Comparison of ENCODE assay signal across 8 cellular contexts in the genomic region with DNA sequence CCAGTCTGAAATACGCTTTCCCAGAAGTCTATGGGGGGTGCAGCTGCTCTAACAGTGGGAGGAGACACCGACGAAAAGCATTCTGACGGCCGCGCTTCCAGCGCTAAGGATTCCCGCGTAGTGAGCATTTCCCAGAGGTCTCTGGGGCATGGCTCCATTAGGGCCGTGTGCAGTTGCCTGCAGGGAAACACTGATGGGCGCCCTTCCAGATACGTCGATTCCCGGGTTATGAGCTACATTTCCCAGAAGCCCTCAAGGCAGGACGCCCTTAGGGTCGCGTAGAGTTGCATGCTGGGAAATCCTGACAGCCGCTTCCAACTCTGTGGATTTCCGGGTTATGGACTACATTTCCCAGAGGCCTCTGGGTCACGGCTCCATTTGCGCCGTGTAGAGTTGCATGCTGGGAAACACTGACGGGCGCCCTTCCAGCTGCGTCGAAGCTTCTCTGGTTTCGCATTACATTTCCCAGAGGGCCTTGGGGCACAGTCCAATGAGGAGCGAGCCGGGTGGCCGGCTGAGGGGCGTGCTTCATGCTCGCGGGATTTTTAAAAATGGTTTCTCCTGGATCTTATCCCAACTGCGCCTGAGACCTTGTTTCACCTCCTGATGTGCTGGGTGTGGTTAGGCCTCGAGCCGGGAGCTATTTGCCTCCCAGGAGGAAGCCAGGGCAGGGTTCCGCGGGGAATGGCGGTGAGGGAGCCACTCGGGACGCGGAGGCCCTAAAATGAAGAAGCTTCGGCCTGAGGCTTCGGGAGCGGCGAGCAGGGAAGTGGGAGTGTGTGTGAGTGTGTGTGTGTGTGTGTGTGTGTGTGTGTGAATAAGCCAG. TPM values are rescaled to one million over a fixed set of nuclear protein-coding genes. Genes with fewer than 3 reads are reported as not detected.
DNase-seq lines count a peak whose midpoint lies in the region; ATAC-seq and TF ChIP-seq lines count a peak whose summit lies in the region.

No MANE protein-coding gene starts in this region.

- peak overlapping the region; percentile 84 for H3K4me3 Mint-ChIP-seq in dendritic cell treated with granulocyte-macrophage colony-stimulating factor and Interleukin-4, amounts not matched to agents 40 ng/mL and 50 ng/mL, for 4 days

- DNase-seq in AG08395 (ENCODE audit: low spot score) (peak; percentile 97), NCI-H345 treated with DMSO at 0.1 percent for 48 hours (lab: John Stamatoyannopoulos, UW; ENCODE audit: unreplicated experiment) (peak; percentile 87), left lung (peak; percentile 93 to 97)
- peak; percentile 85 for DNase-seq in activated CD4-positive, alpha-beta T cell treated with anti-CD3 and anti-CD28 coated beads, Interleukin-2, amount 50 U/mL, for 1 hour
- peak; percentile 84 for DNase-seq in stimulated activated CD4-positive, alpha-beta T cell treated with anti-CD3 and anti-CD28 coated beads, Interleukin-2, amount 100 ng/mL, for 4 hours (ENCODE audit: low read depth)

- H3K27me3 ChIP-seq in left lung: no peaks in the 10 kb centered on the region

- peak; percentile 92 for ATAC-seq in GM18873 (IDR thresholded peaks at IDR 0.05; ENCODE audit: low FRiP score, unreplicated experiment)
- ATAC-seq in HG03139 (IDR thresholded peaks at IDR 0.05; ENCODE audit: unreplicated experiment): peak; percentile 96
- peak; percentile 98 for ATAC-seq in left lung

- peaks cover 12% of the 10 kb centered on the region for H3K4me1 Mint-ChIP-seq in dendritic cell treated with granulocyte-macrophage colony-stimulating factor and Interleukin-4, amounts not matched to agents 40 ng/mL and 50 ng/mL, for 4 days (ENCODE audit: low read depth)

- H3K36me3 Mint-ChIP-seq in dendritic cell treated with granulocyte-macrophage colony-stimulating factor and Interleukin-4, amounts not matched to agents 40 ng/mL and 50 ng/mL, for 4 days (ENCODE audit: low read depth): peaks cover 39% of the 10 kb centered on the region

- peaks cover 0 to 2% of the 10 kb centered on the region in 2 donors for H3K36me3 ChIP-seq in left lung

- H3K4me1 ChIP-seq in left lung: peaks cover 0 to 6% of the 10 kb centered on the region in 2 donors

- H3K9me3 ChIP-seq in left lung: peaks cover 0 to 20% of the 10 kb centered on the region in 2 donors

- peak overlapping the region; percentile 72 to 78 for H3K27ac ChIP-seq in left lung

- no peaks in the 10 kb centered on the region for H3K27me3 Mint-ChIP-seq in dendritic cell treated with granulocyte-macrophage colony-stimulating factor and Interleukin-4, amounts not matched to agents 40 ng/mL and 50 ng/mL, for 4 days

- TF ChIP-seq CTCF in left lung (IDR thresholded peaks at IDR 0.05): no peak

- intact Hi-C loops in dendritic cell treated with granulocyte-macrophage colony-stimulating factor and Interleukin-4, amounts not matched to agents 40 ng/mL and 50 ng/mL, for 4 days (cut with micrococcal nuclease): loop anchor here (2.0 to 5.0 kb wide), 2 partner anchors 54 to 88 kb away; a partner anchor contains a TSS
- intact Hi-C loops in left lung (cut with DNase I): no loop called here

- peak overlapping the region; percentile 40 to 48 for H3K4me3 ChIP-seq in left lung

- peak overlapping the region; percentile 86 for H3K27ac Mint-ChIP-seq in dendritic cell treated with granulocyte-macrophage colony-stimulating factor and Interleukin-4, amounts not matched to agents 40 ng/mL and 50 ng/mL, for 4 days

- H3K9me3 Mint-ChIP-seq in dendritic cell treated with granulocyte-macrophage colony-stimulating factor and Interleukin-4, amounts not matched to agents 40 ng/mL and 50 ng/mL, for 4 days: peaks cover 75% of the 10 kb centered on the region

RNA-seq across cellular contexts. Expression of a gene that starts 17.2 kb away (rescaled TPM):
- total RNA-seq in left lung: 10 to 100 TPM; 20.1 to 23.9 TPM

RNA-seq across cellular contexts. Expression of a gene that starts 53.2 kb away (rescaled TPM):
- total RNA-seq in left lung: 1 to 10 TPM; 5.2 to 5.5 TPM

Comparison
In these comparisons a context has a peak if more than half of its experiments do, and no peak if none do; other contexts are left out.
1. Peak in every context shown above with its lines: DNase-seq, ATAC-seq, H3K4me3 ChIP-seq and H3K27ac ChIP-seq.